Comparison of ENCODE assay signal across 2 cellular contexts in genomic region chr9:77158772-77159513, GRCh38.
A peak's percentile ranks its signal among the peaks of the same experiment; 100 is the strongest.
TF ChIP-seq lines count a peak whose summit lies in the region.

No MANE protein-coding gene starts in this region.

TF ChIP-seq in SK-N-SH, 30 proteins besides CTCF, POLR2A, EP300 and RAD21 (continued from another document):
- TF ChIP-seq, protein P1, sequence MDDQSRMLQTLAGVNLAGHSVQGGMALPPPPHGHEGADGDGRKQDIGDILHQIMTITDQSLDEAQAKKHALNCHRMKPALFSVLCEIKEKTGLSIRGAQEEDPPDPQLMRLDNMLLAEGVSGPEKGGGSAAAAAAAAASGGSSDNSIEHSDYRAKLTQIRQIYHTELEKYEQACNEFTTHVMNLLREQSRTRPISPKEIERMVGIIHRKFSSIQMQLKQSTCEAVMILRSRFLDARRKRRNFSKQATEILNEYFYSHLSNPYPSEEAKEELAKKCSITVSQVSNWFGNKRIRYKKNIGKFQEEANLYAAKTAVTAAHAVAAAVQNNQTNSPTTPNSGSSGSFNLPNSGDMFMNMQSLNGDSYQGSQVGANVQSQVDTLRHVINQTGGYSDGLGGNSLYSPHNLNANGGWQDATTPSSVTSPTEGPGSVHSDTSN (IDR thresholded peaks at IDR 0.05), result peak; percentile 53
- TF ChIP-seq TEAD4 (IDR thresholded peaks at IDR 0.05; ENCODE audit: borderline replicate concordance, insufficient read depth) (0 out of 2 replicates have a peak, but pooled peaks have one; percentile 32), TCF12 (IDR thresholded peaks at IDR 0.05) (peak; percentile 27; the same call in 1 of the 2 replicates), FOSL2 (IDR thresholded peaks at IDR 0.05; ENCODE audit: borderline replicate concordance, low read depth) (no peak)

TF ChIP-seq in endothelial cell of umbilical vein, 7 proteins besides CTCF, POLR2A, EP300 and RAD21 (continued from another document):
- TF ChIP-seq MAX (IDR thresholded peaks at IDR 0.05; ENCODE audit: insufficient read depth, insufficient read length) (no peak), POLR2AphosphoS5 (IDR thresholded peaks at IDR 0.05; ENCODE audit: insufficient read depth, low read depth, low read length) (peak; percentile 70), EZH2 (IDR thresholded peaks at IDR 0.05; ENCODE audit: borderline replicate concordance, low read depth, low read length, severe bottlenecking) (no peak), MYC (IDR thresholded peaks at IDR 0.05; ENCODE audit: low read depth, low read length) (no peak)
TF ChIP-seq in endothelial cell of umbilical vein: peak in this region for 2.
